Comparison of ENCODE assay signal across 1 cellular context in genomic region chr13:20230913-20231838, GRCh38.
TF ChIP-seq lines count a peak whose summit lies in the region.

No MANE protein-coding gene starts in this region.

TF ChIP-seq in SK-N-SH, 30 proteins besides CTCF, POLR2A, EP300 and RAD21 (continued from another document):
- TF ChIP-seq REST (IDR thresholded peaks at IDR 0.05; ENCODE audit: low read depth, low read length), result no peak
- TF ChIP-seq MEF2A (IDR thresholded peaks at IDR 0.05; ENCODE audit: borderline replicate concordance, low read depth), result no peak
